1 cellular context compared by ENCODE assay signal in genomic region chr2:186497928-186498327, GRCh38.
TF ChIP-seq lines count a peak whose summit lies in the region.

No MANE protein-coding gene starts in this region.

TF ChIP-seq in HepG2, 621 proteins besides CTCF, POLR2A, EP300 and RAD21:
- TF ChIP-seq ATF7 (IDR thresholded peaks at IDR 0.05) (no peak), ATF7 (CRISPR knock-in tag; IDR thresholded peaks at IDR 0.05) (no peak), RBM22 (optimal IDR thresholded peaks at IDR 0.05; ENCODE audit: low read length) (peak; percentile 84)
